ENCODE assay signal across 1 cellular context in the genomic region with DNA sequence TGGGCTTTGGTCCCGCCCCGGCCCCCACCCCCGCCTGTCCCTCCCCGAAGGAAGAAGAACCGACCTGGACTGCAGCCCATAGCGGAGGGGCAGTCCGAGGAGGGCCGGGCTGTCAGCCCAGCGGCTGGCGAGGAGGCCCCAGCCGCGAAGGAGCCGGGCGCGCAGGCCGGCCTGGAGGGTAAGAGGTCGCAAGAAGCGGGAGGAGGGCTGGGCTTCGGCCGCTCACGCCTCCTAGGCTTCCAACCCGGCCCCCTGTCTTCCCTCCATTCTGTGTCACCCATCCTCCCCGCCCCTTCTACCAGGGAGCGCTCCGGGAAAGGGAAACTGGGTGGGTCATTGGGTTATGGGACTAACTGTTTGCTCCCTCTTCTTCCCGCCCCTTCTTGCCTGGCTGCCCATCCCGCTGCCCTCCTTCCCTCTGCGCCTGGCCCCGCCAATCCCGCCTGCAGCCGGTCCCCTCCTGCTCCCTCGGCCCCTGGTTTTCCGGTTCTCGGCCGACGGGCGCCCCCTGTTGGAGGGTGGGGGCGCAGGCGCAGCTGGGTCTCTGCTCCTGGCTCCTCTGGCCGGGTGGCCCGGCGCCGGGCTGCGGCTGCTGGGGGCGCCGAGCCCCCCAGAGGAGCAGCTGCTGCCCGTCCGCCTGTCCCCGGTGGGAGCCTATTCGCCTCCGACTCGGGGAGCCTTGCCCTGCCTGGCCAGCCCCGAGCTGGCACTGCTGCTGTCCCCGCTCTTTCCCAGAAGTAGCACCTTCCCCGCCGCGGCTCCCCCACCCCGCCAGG.
A peak's percentile ranks its signal among the peaks of the same experiment; 100 is the strongest.
TF ChIP-seq lines count a peak whose summit lies in the region.

No MANE protein-coding gene starts in this region.

TF ChIP-seq in IMR-90, 13 proteins besides CTCF, POLR2A, EP300 and RAD21:
- TF ChIP-seq SMC3 (IDR thresholded peaks at IDR 0.05; ENCODE audit: low read depth, low read length) (peak; percentile 57), RCOR1 (IDR thresholded peaks at IDR 0.05; ENCODE audit: insufficient replicate concordance, low read length) (peak; percentile 32), NFE2L2 (IDR thresholded peaks at IDR 0.05; ENCODE audit: low read depth, low read length) (no peak), MAZ (IDR thresholded peaks at IDR 0.05; ENCODE audit: borderline replicate concordance, low read depth, low read length) (peak; percentile 91), CHD1 (IDR thresholded peaks at IDR 0.05; ENCODE audit: low read depth, low read length) (no peak; the same call in 1 of the 2 replicates)
- TF ChIP-seq, protein P1, sequence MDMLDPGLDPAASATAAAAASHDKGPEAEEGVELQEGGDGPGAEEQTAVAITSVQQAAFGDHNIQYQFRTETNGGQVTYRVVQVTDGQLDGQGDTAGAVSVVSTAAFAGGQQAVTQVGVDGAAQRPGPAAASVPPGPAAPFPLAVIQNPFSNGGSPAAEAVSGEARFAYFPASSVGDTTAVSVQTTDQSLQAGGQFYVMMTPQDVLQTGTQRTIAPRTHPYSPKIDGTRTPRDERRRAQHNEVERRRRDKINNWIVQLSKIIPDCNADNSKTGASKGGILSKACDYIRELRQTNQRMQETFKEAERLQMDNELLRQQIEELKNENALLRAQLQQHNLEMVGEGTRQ (IDR thresholded peaks at IDR 0.05; ENCODE audit: low read depth, low read length), result peak; percentile 15; the same call in 1 of the 2 replicates
